Comparison of ENCODE assay signal across 9 cellular contexts in genomic region chr1:94540440-94541174, GRCh38. TPM values are rescaled to one million over a fixed set of nuclear protein-coding genes. Genes with fewer than 3 reads are reported as not detected.
A peak's percentile ranks its signal among the peaks of the same experiment; 100 is the strongest.
DNase-seq lines count a peak whose midpoint lies in the region; ATAC-seq lines count a peak whose summit lies in the region.
"Had no signal": no experiment of that assay in that cellular context is flagged by ENCODE, and none has a peak within 500 bp of the region (broad histone marks: within the 10 kb centered on the region; RNA-seq: fewer than 3 reads in every experiment).

No MANE protein-coding gene starts in this region.

- no peak overlapping the region for H3K27ac Mint-ChIP-seq in activated naive CD4-positive, alpha-beta T cell treated with anti-CD3 and anti-CD28 coated beads, Interleukin-2, amount 50 U/mL, for 24 hours

- in situ Hi-C loops in ACHN (cut with HindIII; ENCODE audit: low pct_ligation_motif_present, low pct_unique_long_range_greater_than_20kb, low sequenced_read_pairs) = loop anchor here (25.0 kb wide), 1 partner anchor 247 kb away; no protein-coding TSS in a partner anchor

- no peaks in the 10 kb centered on the region for H3K9me3 ChIP-seq in mesodermal cell (ENCODE audit: control insufficient read depth, low read length)

- H3K27me3 Mint-ChIP-seq in activated naive CD4-positive, alpha-beta T cell treated with anti-CD3 and anti-CD28 coated beads, Interleukin-2, amount 50 U/mL, for 24 hours = peaks cover 52% of the 10 kb centered on the region

- DNase-seq in activated naive CD4-positive, alpha-beta T cell (lab: John Stamatoyannopoulos, UW) = no peak
- DNase-seq in caudate nucleus (lab: John Stamatoyannopoulos, UW) = no peak
- DNase-seq in NCI-H1436 treated with DMSO at 0.1 percent for 48 hours (lab: John Stamatoyannopoulos, UW) = no peak
- DNase-seq in ACHN = no peak
- DNase-seq: NCI-H187 treated with DMSO at 0.1 percent for 48 hours had no signal

- H3K4me1 ChIP-seq in mesodermal cell (ENCODE audit: control insufficient read depth, insufficient read depth, low read length, poor library complexity, severe bottlenecking) (peaks cover 23% of the 10 kb centered on the region), urinary bladder (ENCODE audit: insufficient read depth) (no peaks in the 10 kb centered on the region)

- H3K36me3 Mint-ChIP-seq in activated naive CD4-positive, alpha-beta T cell treated with anti-CD3 and anti-CD28 coated beads, Interleukin-2, amount 50 U/mL, for 24 hours = no peaks in the 10 kb centered on the region

- peaks cover 22% of the 10 kb centered on the region for H3K4me1 Mint-ChIP-seq in activated naive CD4-positive, alpha-beta T cell treated with anti-CD3 and anti-CD28 coated beads, Interleukin-2, amount 50 U/mL, for 24 hours

- no peak for ATAC-seq in HG02610 (IDR thresholded peaks at IDR 0.05; ENCODE audit: unreplicated experiment)

- WGBS in mesodermal cell (ENCODE audit: insufficient coverage in 2 of 2), 2 experiments = 19 to 23% methylated on average over 13 to 18 of the region's 21 CpGs
- WGBS in urinary bladder = 50% methylated on average over 21 of the region's 21 CpGs

- H3K9me3 Mint-ChIP-seq in activated naive CD4-positive, alpha-beta T cell treated with anti-CD3 and anti-CD28 coated beads, Interleukin-2, amount 50 U/mL, for 24 hours = no peaks in the 10 kb centered on the region

- peaks cover 14% of the 10 kb centered on the region for H3K36me3 ChIP-seq in mesodermal cell (ENCODE audit: control insufficient read depth, insufficient read depth, low read length)
- peaks cover 2% of the 10 kb centered on the region for H3K36me3 ChIP-seq in urinary bladder (ENCODE audit: insufficient read depth)

- peak overlapping the region; percentile 61 for H3K27ac ChIP-seq in caudate nucleus (ENCODE audit: low read depth, low read length)
- no peak overlapping the region for H3K27ac ChIP-seq in mesodermal cell (ENCODE audit: low read depth, low read length, severe bottlenecking)
- H3K27ac ChIP-seq in urinary bladder (ENCODE audit: low read depth) = peak overlapping the region; percentile 67

- peak overlapping the region; percentile 73 for H3K4me3 ChIP-seq in mesodermal cell (ENCODE audit: extremely low read depth, insufficient read depth, low read length, poor library complexity, severe bottlenecking)
- H3K4me3 ChIP-seq in urinary bladder (ENCODE audit: low read depth, low read length) = peak overlapping the region; percentile 66

- H3K4me3 Mint-ChIP-seq in activated naive CD4-positive, alpha-beta T cell treated with anti-CD3 and anti-CD28 coated beads, Interleukin-2, amount 50 U/mL, for 24 hours = peak overlapping the region; percentile 69

RNA-seq across cellular contexts. Expression of gene F3, which starts 1.0 kb away (rescaled TPM):
- polyA plus RNA-seq in mesodermal cell (2013, experiment 1 of 2) = 6.1 TPM
- polyA plus RNA-seq in mesodermal cell (2013, experiment 2 of 2) = 5.1 TPM
- 9.7 TPM for total RNA-seq in urinary bladder
- polyA plus RNA-seq in urinary bladder = 97.0 TPM
